In genomic region chr7:47335071-47335470, GRCh38 we compare ENCODE assay signal across 20 cellular contexts.
"Had no signal": no experiment of that assay in that cellular context is flagged by ENCODE, and none has a peak within 500 bp of the region (broad histone marks: within the 10 kb centered on the region; RNA-seq: fewer than 3 reads in every experiment).

No MANE protein-coding gene starts in this region.

- ATAC-seq: activated CD8-positive, alpha-beta T cell treated with anti-CD3 and anti-CD28 coated beads, Interleukin-2, amount 10 ng/mL, durations not matched to agents 7 days and 5 days; activated naive CD8-positive, alpha-beta T cell treated with anti-CD3 and anti-CD28 coated beads, Interleukin-2, amount 50 U/mL, for 24 hours; esophagus mucosa; left colon had no signal

- H3K36me3 ChIP-seq: brain microvascular endothelial cell, prostate gland, sigmoid colon, thyroid gland, uterus had no signal

- H3K27ac ChIP-seq: brain microvascular endothelial cell, prostate gland, uterus had no signal

- H3K4me3 ChIP-seq: prostate gland, sigmoid colon, thyroid gland, uterus had no signal

- DNase-seq: activated CD4-positive, alpha-beta T cell treated with anti-CD3 and anti-CD28 coated beads, Interleukin-2, amount 10 ng/mL, durations not matched to agents 24 days and 14 days; activated CD8-positive, alpha-beta T cell treated with anti-CD3 and anti-CD28 coated beads, Interleukin-2, amount 10 ng/mL, durations not matched to agents 7 days and 5 days; activated naive CD4-positive, alpha-beta T cell treated with anti-CD3 and anti-CD28 coated beads, Interleukin-2, amount 10 ng/mL, durations not matched to agents 7 days and 5 days; activated naive CD8-positive, alpha-beta T cell treated with anti-CD3 and anti-CD28 coated beads, Interleukin-2, amount 50 U/mL, for 24 hours; activated T-cell treated with anti-CD3 and anti-CD28 coated beads, Interleukin-2, amount 50 U/mL, for 24 hours; anterior cingulate cortex; brain microvascular endothelial cell; effector CD4-positive, alpha-beta T cell; left colon; mammary epithelial cell; naive B cell; sigmoid colon; stimulated activated CD4-positive, alpha-beta T cell treated with anti-CD3 and anti-CD28 coated beads, Interleukin-12 subunit alpha, Interleukin-12 subunit beta, amount 100 ng/mL, for 4 hours; stimulated activated CD4-positive, alpha-beta T cell treated with anti-CD3 and anti-CD28 coated beads, Interleukin-1b, Interleukin-23, amount 100 ng/mL, for 48 hours; stimulated activated CD8-positive, alpha-beta memory T cell treated with anti-CD3 and anti-CD28 coated beads, Interleukin-4, amount 100 ng/mL, for 48 hours; stimulated activated naive CD4-positive, alpha-beta T cell; thyroid gland; uterus had no signal

- H3K4me1 ChIP-seq: prostate gland, uterus had no signal

- H3K27me3 ChIP-seq: brain microvascular endothelial cell, sigmoid colon, thyroid gland, uterus had no signal

- H3K9me3 ChIP-seq: prostate gland, sigmoid colon, thyroid gland, uterus had no signal
